ENCODE assay signal across 14 cellular contexts in genomic region chr2:143426296-143426695, GRCh38.
DNase-seq lines count a peak whose midpoint lies in the region; ATAC-seq, FAIRE-seq and TF ChIP-seq lines count a peak whose summit lies in the region.
"Had no signal": no experiment of that assay in that cellular context is flagged by ENCODE, and none has a peak within 500 bp of the region (broad histone marks: within the 10 kb centered on the region; RNA-seq: fewer than 3 reads in every experiment).

No MANE protein-coding gene starts in this region.

- TF ChIP-seq POLR2A in A549 (IDR thresholded peaks at IDR 0.05; ENCODE audit: low read length), result no peak

- no peak overlapping the region for H3K27ac ChIP-seq in A549

- no peak overlapping the region for H3K4me2 ChIP-seq in A549

- POLR2A ChIA-PET in A549 (lab: Yijun Ruan, JAX), result no interaction called here

- TF ChIP-seq CTCF in A549 (IDR thresholded peaks at IDR 0.05) (no peak), fibroblast of villous mesenchyme (IDR thresholded peaks at IDR 0.05; ENCODE audit: insufficient read depth, low read depth, low read length) (no peak), glutamatergic neuron (IDR thresholded peaks at IDR 0.05; ENCODE audit: partially characterized antibody, unreplicated experiment) (no peak)

- no peak overlapping the region for H3K4me3 ChIP-seq in A549
- H3K4me3 ChIP-seq in fibroblast of villous mesenchyme (ENCODE audit: low read depth, low read length), result no peak overlapping the region

- WGBS in A549 (ENCODE audit: missing lambda C conversion rate), result 20% methylated on average over 4 of the region's 4 CpGs

- H3K36me3 Mint-ChIP-seq in glutamatergic neuron (ENCODE audit: unreplicated experiment), result no peaks in the 10 kb centered on the region

- FAIRE-seq in A549 (lab: Jason Lieb, UNC), result no peak

- TF ChIP-seq EP300 in A549 (IDR thresholded peaks at IDR 0.05), result no peak

- ATAC-seq in A549 (peak; percentile 68 to 85), HG02970 (IDR thresholded peaks at IDR 0.05; ENCODE audit: low FRiP score, unreplicated experiment) (no peak), GM21723 (IDR thresholded peaks at IDR 0.05; ENCODE audit: unreplicated experiment) (no peak)
- no peak for ATAC-seq in activated CD4-positive, CD25-positive, alpha-beta regulatory T cell treated with anti-CD3 and anti-CD28 coated beads, Interleukin-2, amount 50 U/mL, for 24 hours
- ATAC-seq: HCT116 had no signal

- TF ChIP-seq RAD21 in A549 (conservative IDR thresholded peaks at IDR 0.05 in 1 of 2, IDR thresholded peaks at IDR 0.05 in 1 of 2), result no peak

- H3K27ac Mint-ChIP-seq in glutamatergic neuron (ENCODE audit: unreplicated experiment), result no peak overlapping the region
- H3K27ac Mint-ChIP-seq: B cell had no signal

- H3K9me3 ChIP-seq in A549, result no peaks in the 10 kb centered on the region

- H3K4me1 ChIP-seq in A549, result no peaks in the 10 kb centered on the region

- H3K4me3 Mint-ChIP-seq in glutamatergic neuron (ENCODE audit: unreplicated experiment), result no peak overlapping the region
- H3K4me3 Mint-ChIP-seq: B cell had no signal

- no peaks in the 10 kb centered on the region for H3K27me3 Mint-ChIP-seq in glutamatergic neuron (ENCODE audit: unreplicated experiment)
- H3K27me3 Mint-ChIP-seq: B cell had no signal

- H3K4me1 Mint-ChIP-seq in glutamatergic neuron (ENCODE audit: low read depth, unreplicated experiment), result no peaks in the 10 kb centered on the region

- H3K9me3 Mint-ChIP-seq in glutamatergic neuron (ENCODE audit: unreplicated experiment), result no peaks in the 10 kb centered on the region

- DNase-seq in A549 (ENCODE audit: low read depth in 1 of 2, low spot score in 1 of 2) (peak in 1 of 2 experiments; percentile 6), HCEC 1CT (peak; percentile 97), amniotic epithelial cell (ENCODE audit: low read depth) (peak; percentile 81), fibroblast of villous mesenchyme (ENCODE audit: low read depth) (peak; percentile 51), glutamatergic neuron (no peak)
- DNase-seq: activated CD4-positive, alpha-beta T cell treated with anti-CD3 and anti-CD28 coated beads for 4 hours; effector memory CD4-positive, alpha-beta T cell; NCI-H1048; NCI-H2227 treated with DMSO at 0.1 percent for 48 hours had no signal

- CTCF ChIA-PET in A549 (lab: Yijun Ruan, JAX), result no interaction called here

TF ChIP-seq in A549, 52 proteins besides CTCF, POLR2A, EP300 and RAD21:
- TF ChIP-seq REST (IDR thresholded peaks at IDR 0.05) (no peak), POLR2AphosphoS2 (conservative IDR thresholded peaks at IDR 0.05; ENCODE audit: low read length) (no peak), ZC3H11A (IDR thresholded peaks at IDR 0.05) (no peak), PBX3 (IDR thresholded peaks at IDR 0.05) (no peak), ELK1 (IDR thresholded peaks at IDR 0.05; ENCODE audit: low read depth, low read length) (no peak), TP53 (CRISPR knock-in tag; IDR thresholded peaks at IDR 0.05) (no peak), FOSB (CRISPR knock-in tag; IDR thresholded peaks at IDR 0.05) (no peak), BHLHE40 (IDR thresholded peaks at IDR 0.05; ENCODE audit: low read depth, low read length) (no peak)

Comparison
In these comparisons a context has a peak if more than half of its experiments do, and no peak if none do; other contexts are left out.
1. ATAC-seq: peak in A549 (2 of 2); none in HG02970 (single experiment), activated CD4-positive, CD25-positive, alpha-beta regulatory T cell treated with anti-CD3 and anti-CD28 coated beads, Interleukin-2, amount 50 U/mL, for 24 hours (0 of 2) and GM21723 (single experiment).